Comparison of ENCODE assay signal across 1 cellular context in the genomic region with DNA sequence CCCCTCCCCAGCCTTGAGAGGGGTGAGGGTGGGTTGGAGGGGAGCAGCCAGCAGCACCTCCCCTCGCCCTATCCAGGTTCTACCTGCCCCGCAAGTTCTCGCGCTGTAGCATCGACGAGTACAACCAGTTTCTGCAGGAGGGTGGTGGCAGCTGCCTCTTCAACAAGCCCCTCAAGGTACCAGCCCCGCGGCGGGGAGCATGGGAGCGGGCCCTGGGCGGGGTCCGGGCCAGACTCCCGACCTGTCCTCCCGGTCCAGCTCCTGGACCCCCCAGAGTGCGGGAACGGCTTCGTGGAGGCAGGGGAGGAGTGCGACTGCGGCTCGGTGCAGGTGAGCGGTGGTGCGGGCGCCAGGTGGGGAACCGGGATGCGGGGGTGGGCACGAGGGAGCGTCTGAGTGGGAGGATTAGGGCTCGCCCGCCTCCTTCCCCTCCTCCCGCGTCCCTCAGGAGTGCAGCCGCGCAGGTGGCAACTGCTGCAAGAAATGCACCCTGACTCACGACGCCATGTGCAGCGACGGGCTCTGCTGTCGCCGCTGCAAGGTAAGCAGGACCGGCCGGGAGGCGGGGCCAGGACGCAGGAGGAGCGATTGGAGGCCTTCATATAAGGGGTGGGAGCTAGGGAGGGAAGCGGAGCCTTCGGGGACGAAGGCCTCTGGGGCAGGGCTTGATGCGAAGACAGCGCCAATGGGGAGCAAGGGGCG.
TF ChIP-seq lines count a peak whose summit lies in the region.

No MANE protein-coding gene starts in this region.

TF ChIP-seq in IMR-90, 13 proteins besides CTCF, POLR2A, EP300 and RAD21:
- TF ChIP-seq, protein P1, sequence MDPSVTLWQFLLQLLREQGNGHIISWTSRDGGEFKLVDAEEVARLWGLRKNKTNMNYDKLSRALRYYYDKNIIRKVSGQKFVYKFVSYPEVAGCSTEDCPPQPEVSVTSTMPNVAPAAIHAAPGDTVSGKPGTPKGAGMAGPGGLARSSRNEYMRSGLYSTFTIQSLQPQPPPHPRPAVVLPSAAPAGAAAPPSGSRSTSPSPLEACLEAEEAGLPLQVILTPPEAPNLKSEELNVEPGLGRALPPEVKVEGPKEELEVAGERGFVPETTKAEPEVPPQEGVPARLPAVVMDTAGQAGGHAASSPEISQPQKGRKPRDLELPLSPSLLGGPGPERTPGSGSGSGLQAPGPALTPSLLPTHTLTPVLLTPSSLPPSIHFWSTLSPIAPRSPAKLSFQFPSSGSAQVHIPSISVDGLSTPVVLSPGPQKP (IDR thresholded peaks at IDR 0.05; ENCODE audit: borderline replicate concordance, low read depth, low read length) = no peak
- TF ChIP-seq MXI1 (IDR thresholded peaks at IDR 0.05; ENCODE audit: borderline replicate concordance, low read depth, low read length) = 0 out of 2 replicates have a peak, but pooled peaks have one; percentile 61
